In genomic region chr5:172334196-172334595, GRCh38 we compare ENCODE assay signal across 13 cellular contexts. TPM values are rescaled to one million over a fixed set of nuclear protein-coding genes. Genes with fewer than 3 reads are reported as not detected.
DNase-seq lines count a peak whose midpoint lies in the region; ATAC-seq and TF ChIP-seq lines count a peak whose summit lies in the region.
"Had no signal": no experiment of that assay in that cellular context is flagged by ENCODE, and none has a peak within 500 bp of the region (broad histone marks: within the 10 kb centered on the region; RNA-seq: fewer than 3 reads in every experiment).

No MANE protein-coding gene starts in this region.

- intact Hi-C loops in HCT116 (cut with micrococcal nuclease) = no loop called here
- intact Hi-C loops in left ventricle myocardium superior (cut with micrococcal nuclease) = no loop called here

- no peak for DNase-seq in GM06990 (ENCODE audit: extremely low read depth, insufficient read length)
- DNase-seq in HCT116 (ENCODE audit: low read depth, low spot score) = no peak
- DNase-seq in RWPE2 (ENCODE audit: low spot score) = no peak
- DNase-seq in iPS DF 19.7 (ENCODE audit: low read depth, low spot score) = peak; percentile 7
- no peak for DNase-seq in immature natural killer cell
- no peak for DNase-seq in left ventricle myocardium superior
- DNase-seq in UCSD-AML1 (lab: John Stamatoyannopoulos, UW; ENCODE audit: unreplicated experiment) = no peak
- DNase-seq: activated T-cell treated with anti-CD3 and anti-CD28 coated beads, Interleukin-2, amount 50 U/mL, for 1 hour; hypothalamus; NCI-H1105; T-helper 9 cell had no signal

- TF ChIP-seq RAD21 in HCT116 (IDR thresholded peaks at IDR 0.05; ENCODE audit: low read depth) = no peak

- H3K4me3 ChIP-seq in GM06990 (replicated peaks; ENCODE audit: low read depth, low read length) (no peak overlapping the region), HCT116 (replicated peaks in 1 of 2; ENCODE audit: low read depth in 1 of 2, low read length in 2 of 2) (no peak overlapping the region), RWPE2 (ENCODE audit: severe bottlenecking) (no peak overlapping the region)

- peak; percentile 83 for ATAC-seq in HCT116
- ATAC-seq in RWPE2 (ENCODE audit: low read depth) = 0 out of 3 replicates have a peak, but pooled peaks have one; percentile 5
- ATAC-seq in GM18870 (IDR thresholded peaks at IDR 0.05; ENCODE audit: unreplicated experiment) = no peak
- ATAC-seq in left ventricle myocardium superior = no peak

- BruUV-seq in HCT116 (replicated peaks; lab: Mats Ljungman, UMichigan) = no TSS peak

- H3K79me2 ChIP-seq in HCT116 (ENCODE audit: insufficient read depth, low read length) = no peaks in the 10 kb centered on the region

- H3K4me1 Mint-ChIP-seq in immature natural killer cell = no peaks in the 10 kb centered on the region

- CTCF ChIA-PET in HCT116 (lab: Charles Lee) = interaction anchor here (1.2 kb wide), 1 partner anchor 422 kb away, joined by 3 read pairs; no protein-coding TSS in a partner anchor

- TF ChIP-seq POLR2A in HCT116 (IDR thresholded peaks at IDR 0.05; ENCODE audit: borderline replicate concordance, extremely low read depth, insufficient read depth, insufficient read length) = no peak

- H3K27me3 ChIP-seq in GM06990 (replicated peaks; ENCODE audit: control insufficient read depth, insufficient read depth, low read length) = no peaks in the 10 kb centered on the region
- no peaks in the 10 kb centered on the region for H3K27me3 ChIP-seq in HCT116 (ENCODE audit: insufficient read depth, low read length)
- H3K27me3 ChIP-seq in RWPE2 (ENCODE audit: insufficient read depth, poor library complexity, severe bottlenecking) = no peaks in the 10 kb centered on the region

- H3K27ac ChIP-seq in HCT116 (ENCODE audit: low read depth, low read length) = no peak overlapping the region
- H3K27ac ChIP-seq in RWPE2 (ENCODE audit: poor library complexity, severe bottlenecking) = no peak overlapping the region

- RAD21 ChIA-PET in HCT116 (lab: Charles Lee; ENCODE audit: low non-redundant PET in 1 of 2, low total read pairs in 2 of 2, uncharacterized antibody in 2 of 2, unreplicated experiment in 2 of 2) = no interaction called here

- no peak overlapping the region for H3K27ac Mint-ChIP-seq in immature natural killer cell

- no peak overlapping the region for H3K4me2 ChIP-seq in HCT116 (ENCODE audit: low read length)

- H3K9me2 ChIP-seq in HCT116 (ENCODE audit: insufficient read depth) = no peaks in the 10 kb centered on the region

- H3K36me3 Mint-ChIP-seq in immature natural killer cell = no peaks in the 10 kb centered on the region

- H3K9ac ChIP-seq in HCT116 (ENCODE audit: low read length) = no peak overlapping the region

- H3K36me3 ChIP-seq in GM06990 (ENCODE audit: control insufficient read depth, insufficient read depth, low read length) = no peaks in the 10 kb centered on the region
- no peaks in the 10 kb centered on the region for H3K36me3 ChIP-seq in HCT116 (ENCODE audit: control insufficient read depth in 1 of 2, insufficient read depth in 2 of 2, low read length in 2 of 2)
- H3K36me3 ChIP-seq in RWPE2 (ENCODE audit: low read depth) = no peaks in the 10 kb centered on the region; the same call in 1 of the 2 replicates

- no peaks in the 10 kb centered on the region for H3K9me3 ChIP-seq in HCT116 (ENCODE audit: control insufficient read depth in 1 of 2, insufficient read depth in 1 of 2, low read depth in 1 of 2, low read length in 2 of 2)
- H3K9me3 ChIP-seq in RWPE2 (ENCODE audit: severe bottlenecking) = no peaks in the 10 kb centered on the region

- no peak overlapping the region for H3K4me3 Mint-ChIP-seq in immature natural killer cell
- H3K4me3 Mint-ChIP-seq: brain had no signal

- POLR2A ChIA-PET in HCT116 (lab: Charles Lee) = no interaction called here

- peaks cover 2 to 8% (median 5%) of the 10 kb centered on the region in 3 donors for H3K27me3 Mint-ChIP-seq in immature natural killer cell (ENCODE audit: low read depth in 3 of 3)

- no peak overlapping the region for H2AFZ ChIP-seq in HCT116 (ENCODE audit: low read depth, low read length, poor library complexity, severe bottlenecking)

- H4K20me1 ChIP-seq in HCT116 (ENCODE audit: insufficient read depth) = no peaks in the 10 kb centered on the region

- H3K9me3 Mint-ChIP-seq in immature natural killer cell = no peaks in the 10 kb centered on the region
- H3K9me3 Mint-ChIP-seq: brain had no signal

- TF ChIP-seq CTCF in GM06990 (IDR thresholded peaks at IDR 0.05; ENCODE audit: insufficient read depth, low read length, poor library complexity, severe bottlenecking) (peak; percentile 10), HCT116 (IDR thresholded peaks at IDR 0.05 in 2 of 3, conservative IDR thresholded peaks at IDR 0.05 in 1 of 3; ENCODE audit: borderline replicate concordance in 1 of 3, insufficient read depth in 1 of 3, low read depth in 2 of 3, low read length in 2 of 3) (peak in 2 of 3 experiments; percentile 44; a peak in 4 of 6 replicates), RWPE2 (IDR thresholded peaks at IDR 0.05; ENCODE audit: poor library complexity, severe bottlenecking) (peak; percentile 41)

- no peaks in the 10 kb centered on the region for H3K4me1 ChIP-seq in HCT116 (ENCODE audit: control insufficient read depth in 1 of 2, insufficient read depth in 2 of 2, low read length in 2 of 2)
- no peaks in the 10 kb centered on the region for H3K4me1 ChIP-seq in RWPE2 (ENCODE audit: insufficient read depth, poor library complexity, severe bottlenecking)

TF ChIP-seq in HCT116, 20 proteins besides CTCF, POLR2A, EP300 and RAD21:
- TF ChIP-seq CBX3 (IDR thresholded peaks at IDR 0.05; ENCODE audit: low read depth) = peak; percentile 33; the same call in 1 of the 2 replicates
- TF ChIP-seq TCF7L2 (IDR thresholded peaks at IDR 0.05; ENCODE audit: borderline replicate concordance, extremely low read depth, insufficient read depth, insufficient read length) = no peak

RNA-seq across cellular contexts. Expression of gene UBTD2, which starts 50.6 kb away (rescaled TPM):
- total RNA-seq in HCT116 (2021; ENCODE audit: unreplicated experiment) (15.9 TPM), left ventricle myocardium superior (8.7 TPM)
- 6.6 and 9.7 TPM in 2 replicates for polyA plus RNA-seq in HCT116 (2012)
- polyA plus RNA-seq in immature natural killer cell = 1 to 10 TPM; 1.5 TPM

Comparison
In these comparisons a context has a peak if more than half of its experiments do, and no peak if none do; other contexts are left out.
1. ATAC-seq: peak in HCT116 (single experiment) and RWPE2 (single experiment); none in GM18870 (single experiment) and left ventricle myocardium superior (single experiment).
2. Peak in every context shown above with its lines, with median percentiles within 50 percentile points of each other: CTCF ChIP-seq.